ENCODE assay signal across 23 cellular contexts in the genomic region with DNA sequence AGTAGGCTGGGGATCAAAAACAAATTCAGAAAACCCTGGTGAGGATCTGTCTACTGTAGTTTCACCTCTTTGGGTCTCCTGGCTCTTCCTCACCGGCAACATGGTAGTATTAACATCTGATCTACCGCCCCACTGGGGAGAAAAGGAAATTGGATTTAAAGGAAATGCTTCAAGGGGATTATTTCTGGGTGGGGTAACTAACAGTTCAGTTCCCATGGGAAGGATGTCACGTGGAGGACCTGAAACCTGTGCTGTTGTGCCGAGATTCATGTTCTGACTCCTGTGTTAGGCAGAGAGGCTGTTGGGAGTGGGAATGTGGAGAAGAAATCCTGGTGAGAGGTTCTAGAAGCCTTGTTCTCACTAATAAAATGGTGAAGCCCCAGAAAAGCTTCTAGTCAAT.
DNase-seq lines count a peak whose midpoint lies in the region; TF ChIP-seq lines count a peak whose summit lies in the region.
"Had no signal": no experiment of that assay in that cellular context is flagged by ENCODE, and none has a peak within 500 bp of the region (broad histone marks: within the 10 kb centered on the region; RNA-seq: fewer than 3 reads in every experiment).

No MANE protein-coding gene starts in this region.

- DNase-seq in NCI-H2171 treated with DMSO at 0.1 percent for 48 hours (lab: John Stamatoyannopoulos, UW) (peak; percentile 37), NCI-H2171 (lab: John Stamatoyannopoulos, UW) (no peak), H9 (no peak), NCI-H82 treated with DMSO at 0.1 percent for 48 hours (lab: John Stamatoyannopoulos, UW; ENCODE audit: unreplicated experiment) (peak; percentile 86), cerebellar cortex (ENCODE audit: low spot score) (no peak), DMS79 treated with DMSO at 0.1 percent for 48 hours (lab: John Stamatoyannopoulos, UW) (no peak), HAP-1 (ENCODE audit: low spot score in 2 of 2) (no peak)
- DNase-seq: AML-193; Caco-2; CD8-positive, alpha-beta T cell; DND-41; NCI-H1048; NCI-H510A; NCI-H748 treated with DMSO at 0.1 percent for 48 hours; NK-92 treated with Interleukin-12 subunit alpha and Interleukin-12 subunit beta, amount 100 ng/mL, for 24 hours; PC-3; SK-N-SH; SW 1271 had no signal

- H3K4me2 ChIP-seq in H9 (ENCODE audit: insufficient read depth, insufficient read length, low read length), result no peak overlapping the region
- H3K4me2 ChIP-seq: KMS-11, SK-N-SH had no signal

- no peak overlapping the region for H4K8ac ChIP-seq in H9 (replicated peaks; ENCODE audit: insufficient read length, low read depth, low read length)

- H2BK120ac ChIP-seq in H9 (ENCODE audit: low read depth, low read length, poor library complexity, severe bottlenecking), result no peak overlapping the region

- in situ Hi-C loops in HAP-1 (cut with MboI; ENCODE audit: low sequenced_read_pairs), result no loop called here

- no peak overlapping the region for H2AK5ac ChIP-seq in H9 (ENCODE audit: insufficient read length, low read length)

- no peak overlapping the region for H4K91ac ChIP-seq in H9 (ENCODE audit: insufficient read length, low read depth, low read length)

- no peak overlapping the region for H3K4ac ChIP-seq in H9 (ENCODE audit: low read depth, low read length)

- no peak overlapping the region for H3K56ac ChIP-seq in H9 (ENCODE audit: insufficient read length, low read depth, low read length)

- H3K4me3 ChIP-seq in HAP-1, result no peak overlapping the region

- no peak overlapping the region for H3K4me3 Mint-ChIP-seq in H9
- H3K4me3 Mint-ChIP-seq: CD8-positive, alpha-beta T cell; IgD-negative memory B cell; T-helper 1 cell treated with Interleukin-12 subunit alpha and Interleukin-12 subunit beta and Interleukin-4 antibody, amounts not matched to agents 30 μg/mL and 1 μg/mL, for 36 hours had no signal

- H3K27me3 ChIP-seq in H9 (ENCODE audit: insufficient read depth, low read length) (peaks cover 1% of the 10 kb centered on the region; the same call in 1 of the 2 replicates), HAP-1 (ENCODE audit: low read depth) (no peaks in the 10 kb centered on the region)

- peaks cover 7% of the 10 kb centered on the region; the same call in 1 of the 2 replicates for H3K4me1 ChIP-seq in H9 (ENCODE audit: insufficient read depth, low read length)
- H3K4me1 ChIP-seq in HAP-1, result peaks cover 7% of the 10 kb centered on the region
- H3K4me1 ChIP-seq: Caco-2 had no signal

- no peaks in the 10 kb centered on the region for H3K23me2 ChIP-seq in H9 (ENCODE audit: insufficient read length, low read depth, low read length, poor library complexity, severe bottlenecking)

- no peak overlapping the region for H2BK5ac ChIP-seq in H9 (ENCODE audit: insufficient read length, low read length)

- H2AFZ ChIP-seq in H9 (ENCODE audit: low read length), result no peak overlapping the region

- H3K27ac Mint-ChIP-seq in H9, result no peak overlapping the region
- H3K27ac Mint-ChIP-seq: CD8-positive, alpha-beta T cell; IgD-negative memory B cell; T-helper 1 cell treated with Interleukin-12 subunit alpha and Interleukin-12 subunit beta and Interleukin-4 antibody, amounts not matched to agents 30 μg/mL and 1 μg/mL, for 36 hours had no signal

- no peak overlapping the region for H3K9ac ChIP-seq in H9 (ENCODE audit: extremely low read depth, insufficient read length, low read length)
- H3K9ac ChIP-seq: KMS-11, SK-N-SH had no signal

- no peak overlapping the region for H2BK15ac ChIP-seq in H9 (ENCODE audit: low read depth, low read length)

- TF ChIP-seq CTCF in H9 (conservative IDR thresholded peaks at IDR 0.05), result no peak

- no peaks in the 10 kb centered on the region for H3K79me1 ChIP-seq in H9 (ENCODE audit: insufficient read depth, low read depth, low read length, poor library complexity, severe bottlenecking)

- no CpG with 5 or more reads among the region's 4 CpGs for WGBS in H9 (ENCODE audit: extremely low coverage, insufficient read length, low lambda C conversion rate)

- no peak overlapping the region for H3K23ac ChIP-seq in H9 (ENCODE audit: insufficient read length, low read depth, low read length)

- no peaks in the 10 kb centered on the region for H3K9me3 ChIP-seq in H9 (ENCODE audit: control insufficient read depth, low read depth, low read length)
- H3K9me3 ChIP-seq in HAP-1, result no peaks in the 10 kb centered on the region
- H3K9me3 ChIP-seq: Caco-2, SK-N-SH had no signal

- H3K14ac ChIP-seq in H9 (ENCODE audit: insufficient read depth, low read length), result no peak overlapping the region

- H2BK12ac ChIP-seq in H9 (ENCODE audit: insufficient read length, low read depth, low read length), result no peak overlapping the region

- H3K18ac ChIP-seq in H9 (ENCODE audit: insufficient read length, low read depth, low read length), result no peak overlapping the region

- peak overlapping the region; percentile 90 for H2BK20ac ChIP-seq in H9 (ENCODE audit: low read depth, low read length, poor library complexity, severe bottlenecking)

- H4K20me1 ChIP-seq in H9 (ENCODE audit: control insufficient read depth, insufficient read depth, insufficient read length), result no peaks in the 10 kb centered on the region

- H3K79me2 ChIP-seq in H9 (ENCODE audit: insufficient read depth, low read length), result no peaks in the 10 kb centered on the region

- H3K27ac ChIP-seq in H9 (ENCODE audit: insufficient read length, low read depth, low read length), result no peak overlapping the region
- H3K27ac ChIP-seq: C4-2B, HL-60, KMS-11 had no signal

- no peak overlapping the region for H3T11ph ChIP-seq in H9 (ENCODE audit: low read length)

- no peaks in the 10 kb centered on the region for H3K36me3 ChIP-seq in HAP-1 (replicated peaks)

- H3K9me3 Mint-ChIP-seq in H9, result peaks cover 61 to 62% of the 10 kb centered on the region in 2 experiments
- H3K9me3 Mint-ChIP-seq: CD8-positive, alpha-beta T cell; IgD-negative memory B cell; T-helper 1 cell treated with Interleukin-12 subunit alpha and Interleukin-12 subunit beta and Interleukin-4 antibody, amounts not matched to agents 30 μg/mL and 1 μg/mL, for 36 hours had no signal

- peaks cover 0 to 8% (median 0%) of the 10 kb centered on the region in 3 experiments; a peak in 4 of 7 replicates for H3K36me3 Mint-ChIP-seq in H9 (ENCODE audit: insufficient read depth in 1 of 3, low read depth in 3 of 3)
- H3K36me3 Mint-ChIP-seq: CD8-positive, alpha-beta T cell; IgD-negative memory B cell had no signal

- H3K4me1 Mint-ChIP-seq in H9, result peaks cover 22 to 37% of the 10 kb centered on the region in 2 experiments
- H3K4me1 Mint-ChIP-seq: IgD-negative memory B cell had no signal

- no peaks in the 10 kb centered on the region for H3K27me3 Mint-ChIP-seq in H9 (ENCODE audit: low read depth)

- H4K5ac ChIP-seq in H9 (ENCODE audit: insufficient read length, low read depth, low read length), result no peak overlapping the region

Comparison
In these comparisons a context has a peak if more than half of its experiments do, and no peak if none do; other contexts are left out.
1. DNase-seq: peak in NCI-H2171 treated with DMSO at 0.1 percent for 48 hours (single experiment) and NCI-H82 treated with DMSO at 0.1 percent for 48 hours (single experiment); none in NCI-H2171 (single experiment), H9 (single experiment), cerebellar cortex (single experiment), DMS79 treated with DMSO at 0.1 percent for 48 hours (single experiment) and HAP-1 (0 of 2).